ENCODE assay signal across 21 cellular contexts in genomic region chr3:193897288-193897687, GRCh38.
DNase-seq lines count a peak whose midpoint lies in the region; TF ChIP-seq lines count a peak whose summit lies in the region.
"Had no signal": no experiment of that assay in that cellular context is flagged by ENCODE, and none has a peak within 500 bp of the region (broad histone marks: within the 10 kb centered on the region; RNA-seq: fewer than 3 reads in every experiment).

No MANE protein-coding gene starts in this region.

- H3K36me3 Mint-ChIP-seq in nephron progenitor cell (ENCODE audit: low read depth) (no peaks in the 10 kb centered on the region), type B pancreatic cell (peaks cover 4% of the 10 kb centered on the region)
- H3K36me3 Mint-ChIP-seq: natural killer cell had no signal

- peak overlapping the region; percentile 98 for H3K27ac ChIP-seq in SK-N-MC
- H3K27ac ChIP-seq: dorsolateral prefrontal cortex, stomach had no signal

- H3K9me3 Mint-ChIP-seq in nephron progenitor cell (peaks cover 14% of the 10 kb centered on the region), type B pancreatic cell (peaks cover 5% of the 10 kb centered on the region)
- H3K9me3 Mint-ChIP-seq: activated naive CD8-positive, alpha-beta T cell treated with anti-CD3 and anti-CD28 coated beads, Interleukin-2, amount 50 U/mL, for 24 hours; activated T-helper 2 cell treated with anti-CD3 and anti-CD28 coated beads, Interferon-gamma antibody, Interleukin-2, Interleukin-4, amounts not matched to agents 10 μg/mL and 5 μg/mL and 100 μg/mL, durations not matched to agents 14 hours and 24 hours and 36 hours; natural killer cell had no signal

- H3K9ac ChIP-seq in SK-N-MC (ENCODE audit: insufficient read length) = peak overlapping the region; percentile 77

- H3K4me3 Mint-ChIP-seq in nephron progenitor cell (no peak overlapping the region), type B pancreatic cell (peak overlapping the region; percentile 56)
- H3K4me3 Mint-ChIP-seq: activated naive CD8-positive, alpha-beta T cell treated with anti-CD3 and anti-CD28 coated beads, Interleukin-2, amount 50 U/mL, for 24 hours; B cell; natural killer cell had no signal

- peaks cover 22% of the 10 kb centered on the region for H3K27me3 Mint-ChIP-seq in nephron progenitor cell (ENCODE audit: low read depth, poor library complexity)
- no peaks in the 10 kb centered on the region for H3K27me3 Mint-ChIP-seq in type B pancreatic cell
- H3K27me3 Mint-ChIP-seq: activated naive CD8-positive, alpha-beta T cell treated with anti-CD3 and anti-CD28 coated beads, Interleukin-2, amount 50 U/mL, for 24 hours had no signal

- H3K9me3 ChIP-seq in SK-N-MC (ENCODE audit: low read depth, low read length) = no peaks in the 10 kb centered on the region
- H3K9me3 ChIP-seq: stomach had no signal

- peak overlapping the region; percentile 59 for H3K4me3 ChIP-seq in SK-N-MC
- no peak overlapping the region for H3K4me3 ChIP-seq in fibroblast of the aortic adventitia (ENCODE audit: low read depth, low read length)
- H3K4me3 ChIP-seq: dorsolateral prefrontal cortex, stomach had no signal

- H3K27ac Mint-ChIP-seq in nephron progenitor cell (peak overlapping the region; percentile 80), type B pancreatic cell (peak overlapping the region; percentile 35)
- H3K27ac Mint-ChIP-seq: activated naive CD8-positive, alpha-beta T cell treated with anti-CD3 and anti-CD28 coated beads, Interleukin-2, amount 50 U/mL, for 24 hours; activated T-helper 2 cell treated with anti-CD3 and anti-CD28 coated beads, Interferon-gamma antibody, Interleukin-2, Interleukin-4, amounts not matched to agents 10 μg/mL and 5 μg/mL and 100 μg/mL, durations not matched to agents 14 hours and 24 hours and 36 hours; B cell; natural killer cell had no signal

- no peaks in the 10 kb centered on the region for H3K36me3 ChIP-seq in SK-N-MC (ENCODE audit: insufficient read depth, low read length)
- H3K36me3 ChIP-seq: stomach had no signal

- DNase-seq in SK-N-MC (ENCODE audit: low read depth, low spot score) = no peak
- peak; percentile 19 for DNase-seq in fibroblast of the aortic adventitia (ENCODE audit: low read depth)
- no peak for DNase-seq in nephron progenitor cell
- no peak for DNase-seq in type B pancreatic cell (ENCODE audit: extremely low spot score, unreplicated experiment)
- DNase-seq in NCI-H187 treated with DMSO at 0.1 percent for 48 hours (lab: John Stamatoyannopoulos, UW) = no peak
- no peak for DNase-seq in islet precursor cell
- DNase-seq in T-helper 2 cell = no peak
- DNase-seq: activated CD4-positive, CD25-positive, alpha-beta regulatory T cell treated with anti-CD3 and anti-CD28 coated beads, Interleukin-2, amount 50 U/mL, for 72 hours; activated naive CD8-positive, alpha-beta T cell treated with anti-CD3 and anti-CD28 coated beads, Interleukin-2, amount 50 U/mL, for 24 hours; dorsolateral prefrontal cortex; GDM1; glutamatergic neuron; natural killer cell; NCI-H1417 treated with DMSO at 0.1 percent for 48 hours; NCI-H2171; NCI-H69; OCI-M1; stomach; T-helper 9 cell had no signal

- TF ChIP-seq CTCF in fibroblast of the aortic adventitia (IDR thresholded peaks at IDR 0.05; ENCODE audit: insufficient read depth, low read length) (no peak), nephron progenitor cell (IDR thresholded peaks at IDR 0.05) (no peak), type B pancreatic cell (conservative IDR thresholded peaks at IDR 0.05) (no peak)

- peaks cover 82% of the 10 kb centered on the region for H3K4me1 Mint-ChIP-seq in nephron progenitor cell
- peaks cover 71% of the 10 kb centered on the region for H3K4me1 Mint-ChIP-seq in type B pancreatic cell (ENCODE audit: unreplicated experiment)
- H3K4me1 Mint-ChIP-seq: activated naive CD8-positive, alpha-beta T cell treated with anti-CD3 and anti-CD28 coated beads, Interleukin-2, amount 50 U/mL, for 24 hours; natural killer cell had no signal
